Comparison of ENCODE assay signal across 22 cellular contexts in genomic region chr10:84356951-84357350, GRCh38.
"Had no signal": no experiment of that assay in that cellular context is flagged by ENCODE, and none has a peak within 500 bp of the region (broad histone marks: within the 10 kb centered on the region; RNA-seq: fewer than 3 reads in every experiment).

No MANE protein-coding gene starts in this region.

- H3K27me3 ChIP-seq: foreskin keratinocyte, right lobe of liver, stomach, testis, upper lobe of right lung had no signal

- DNase-seq: activated CD4-positive, alpha-beta T cell treated with anti-CD3 and anti-CD28 coated beads for 48 hours; activated CD8-positive, alpha-beta memory T cell treated with anti-CD3 and anti-CD28 coated beads for 24 hours; activated T-cell treated with anti-CD3 and anti-CD28 coated beads for 4 hours; amygdala; effector memory CD4-positive, alpha-beta T cell; foreskin keratinocyte; glutamatergic neuron; mesendoderm; right lobe of liver; stimulated activated CD4-positive, alpha-beta T cell treated with anti-CD3 and anti-CD28 coated beads, Interleukin-4, amount 100 ng/mL, for 4 hours; stimulated activated CD8-positive, alpha-beta memory T cell treated with anti-CD3 and anti-CD28 coated beads, Interleukin-4, amount 100 ng/mL, for 48 hours; stomach; testis; upper lobe of right lung; WERI-Rb-1 had no signal

- H3K9me3 Mint-ChIP-seq: activated naive CD4-positive, alpha-beta T cell treated with anti-CD3 and anti-CD28 coated beads, Interleukin-2, amount 50 U/mL, for 24 hours; activated T-helper 2 cell treated with anti-CD3 and anti-CD28 coated beads, Interferon-gamma antibody, Interleukin-2, Interleukin-4, amounts not matched to agents 10 μg/mL and 5 μg/mL and 100 μg/mL, durations not matched to agents 14 hours and 24 hours and 36 hours; brain; dendritic cell treated with granulocyte-macrophage colony-stimulating factor and Interleukin-4, amounts not matched to agents 40 ng/mL and 50 ng/mL, for 4 days; neural crest cell had no signal

- ATAC-seq: foreskin keratinocyte, SK-N-SH treated with all-trans-retinoic acid at 6 μM for 48 hours, upper lobe of right lung had no signal

- H3K27ac ChIP-seq: foreskin keratinocyte, right lobe of liver, stomach, testis, upper lobe of right lung, WERI-Rb-1 had no signal

- H3K27me3 Mint-ChIP-seq: activated naive CD4-positive, alpha-beta T cell treated with anti-CD3 and anti-CD28 coated beads, Interleukin-2, amount 50 U/mL, for 24 hours; brain; dendritic cell treated with granulocyte-macrophage colony-stimulating factor and Interleukin-4, amounts not matched to agents 40 ng/mL and 50 ng/mL, for 4 days had no signal

- H3K36me3 ChIP-seq: right lobe of liver, stomach, upper lobe of right lung, WERI-Rb-1 had no signal

- H3K4me3 Mint-ChIP-seq: activated naive CD4-positive, alpha-beta T cell treated with anti-CD3 and anti-CD28 coated beads, Interleukin-2, amount 50 U/mL, for 24 hours; brain; dendritic cell treated with granulocyte-macrophage colony-stimulating factor and Interleukin-4, amounts not matched to agents 40 ng/mL and 50 ng/mL, for 4 days; neural crest cell had no signal

- H3K4me3 ChIP-seq: right lobe of liver, smooth muscle cell, stomach, testis, upper lobe of right lung had no signal

- H3K27ac Mint-ChIP-seq: activated naive CD4-positive, alpha-beta T cell treated with anti-CD3 and anti-CD28 coated beads, Interleukin-2, amount 50 U/mL, for 24 hours; activated T-helper 2 cell treated with anti-CD3 and anti-CD28 coated beads, Interferon-gamma antibody, Interleukin-2, Interleukin-4, amounts not matched to agents 10 μg/mL and 5 μg/mL and 100 μg/mL, durations not matched to agents 14 hours and 24 hours and 36 hours; brain; dendritic cell treated with granulocyte-macrophage colony-stimulating factor and Interleukin-4, amounts not matched to agents 40 ng/mL and 50 ng/mL, for 4 days had no signal

- H3K9me3 ChIP-seq: right lobe of liver, stomach, testis, upper lobe of right lung had no signal
